In the genomic region with DNA sequence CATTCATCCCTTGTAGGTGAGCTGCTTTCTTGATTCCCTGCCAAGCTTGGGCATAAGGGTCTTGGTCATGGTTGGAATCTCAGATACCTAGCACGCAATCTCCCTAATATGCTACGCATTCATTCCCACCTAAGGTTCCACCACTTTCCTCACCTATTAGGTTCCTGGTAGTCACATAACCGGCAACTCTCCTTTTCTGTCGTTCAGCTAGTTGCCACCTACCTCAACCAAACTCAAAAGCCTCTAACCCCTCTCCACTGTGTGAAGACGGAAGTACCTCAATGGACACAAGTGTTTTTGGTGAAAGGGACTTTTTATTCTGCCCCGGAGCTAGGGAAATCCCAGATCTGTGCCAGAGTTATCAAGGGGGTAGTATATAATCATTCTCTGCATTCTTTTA, we compare ENCODE assay signal across 1 cellular context.
TF ChIP-seq lines count a peak whose summit lies in the region.

No MANE protein-coding gene starts in this region.

TF ChIP-seq in H1, 55 proteins besides CTCF, POLR2A, EP300 and RAD21:
- TF ChIP-seq JUND (IDR thresholded peaks at IDR 0.05; ENCODE audit: low read length) (no peak), RNF2 (IDR thresholded peaks at IDR 0.05; ENCODE audit: borderline replicate concordance, low read depth, low read length, missing control alignments, poor library complexity, severe bottlenecking) (no peak), CHD2 (IDR thresholded peaks at IDR 0.05; ENCODE audit: low read length) (no peak), TAF1 (IDR thresholded peaks at IDR 0.05; ENCODE audit: low read depth, low read length) (no peak), SIX5 (IDR thresholded peaks at IDR 0.05; ENCODE audit: low read depth, low read length) (no peak)
- TF ChIP-seq, protein P1, sequence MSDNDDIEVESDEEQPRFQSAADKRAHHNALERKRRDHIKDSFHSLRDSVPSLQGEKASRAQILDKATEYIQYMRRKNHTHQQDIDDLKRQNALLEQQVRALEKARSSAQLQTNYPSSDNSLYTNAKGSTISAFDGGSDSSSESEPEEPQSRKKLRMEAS (IDR thresholded peaks at IDR 0.05) = no peak
- TF ChIP-seq, protein P2, sequence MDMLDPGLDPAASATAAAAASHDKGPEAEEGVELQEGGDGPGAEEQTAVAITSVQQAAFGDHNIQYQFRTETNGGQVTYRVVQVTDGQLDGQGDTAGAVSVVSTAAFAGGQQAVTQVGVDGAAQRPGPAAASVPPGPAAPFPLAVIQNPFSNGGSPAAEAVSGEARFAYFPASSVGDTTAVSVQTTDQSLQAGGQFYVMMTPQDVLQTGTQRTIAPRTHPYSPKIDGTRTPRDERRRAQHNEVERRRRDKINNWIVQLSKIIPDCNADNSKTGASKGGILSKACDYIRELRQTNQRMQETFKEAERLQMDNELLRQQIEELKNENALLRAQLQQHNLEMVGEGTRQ (IDR thresholded peaks at IDR 0.05; ENCODE audit: low read length) = no peak
